In the genomic region with DNA sequence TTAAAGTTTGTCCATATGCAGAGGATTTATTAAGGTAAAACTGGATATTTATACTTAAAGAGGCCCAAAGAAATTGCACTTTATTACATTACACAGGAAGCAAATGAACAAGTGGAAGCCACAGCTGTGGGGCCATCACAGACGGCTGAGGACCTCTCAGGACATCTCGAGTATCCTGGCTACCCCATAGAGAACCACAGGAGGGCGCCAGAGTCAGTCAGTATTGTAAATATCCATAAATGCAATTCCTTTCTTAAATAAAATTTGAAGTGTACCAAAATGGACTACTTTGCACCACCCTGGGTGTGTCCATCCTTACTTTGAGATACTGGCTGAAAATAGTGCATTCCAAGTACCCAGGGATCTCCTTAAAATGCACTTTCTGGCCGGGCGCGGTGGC, we compare ENCODE assay signal across 9 cellular contexts.
A peak's percentile ranks its signal among the peaks of the same experiment; 100 is the strongest.
DNase-seq lines count a peak whose midpoint lies in the region; ATAC-seq and TF ChIP-seq lines count a peak whose summit lies in the region.
"Had no signal": no experiment of that assay in that cellular context is flagged by ENCODE, and none has a peak within 500 bp of the region (broad histone marks: within the 10 kb centered on the region; RNA-seq: fewer than 3 reads in every experiment).

No MANE protein-coding gene starts in this region.

- H4K20me1 ChIP-seq in OCI-LY7 (ENCODE audit: insufficient read depth, low read length), result no peaks in the 10 kb centered on the region

- no peaks in the 10 kb centered on the region for H3K79me2 ChIP-seq in OCI-LY7 (ENCODE audit: insufficient read depth, low read depth, low read length)

- peak; percentile 54 for DNase-seq in activated CD8-positive, alpha-beta memory T cell treated with anti-CD3 and anti-CD28 coated beads, Interleukin-2, amount 10 ng/mL, durations not matched to agents 7 days and 5 days
- DNase-seq in activated CD8-positive, alpha-beta memory T cell treated with anti-CD3 and anti-CD28 coated beads, Interleukin-2, amount 50 U/mL, for 4 hours, result no peak
- DNase-seq in OCI-LY7 (ENCODE audit: low spot score), result no peak
- peak; percentile 80 for DNase-seq in endodermal cell
- DNase-seq in stimulated activated CD8-positive, alpha-beta memory T cell treated with anti-CD3 and anti-CD28 coated beads, Interleukin-7, amount 100 ng/mL, for 24 hours (ENCODE audit: low read depth), result peak; percentile 11
- DNase-seq in NCI-H2196 treated with DMSO at 0.1 percent for 48 hours (lab: John Stamatoyannopoulos, UW; ENCODE audit: unreplicated experiment), result no peak
- no peak for DNase-seq in DMS114 treated with DMSO at 0.1 percent for 48 hours (lab: John Stamatoyannopoulos, UW; ENCODE audit: unreplicated experiment)
- no peak for DNase-seq in NCI-H226
- DNase-seq: activated B cell treated with CpG ODN at 0.5 μM for 24 hours had no signal

- H3K27ac ChIP-seq in OCI-LY7 (ENCODE audit: low read depth, low read length, poor library complexity, severe bottlenecking) (no peak overlapping the region), endodermal cell (ENCODE audit: low read depth, low read length) (no peak overlapping the region)

- H3K9me3 Mint-ChIP-seq in activated CD8-positive, alpha-beta memory T cell treated with anti-CD3 and anti-CD28 coated beads, Interleukin-2, amount 10 ng/mL, durations not matched to agents 7 days and 5 days (ENCODE audit: low read depth), result no peaks in the 10 kb centered on the region
- peaks cover 11% of the 10 kb centered on the region for H3K9me3 Mint-ChIP-seq in endodermal cell

- no peak overlapping the region for H3K27ac Mint-ChIP-seq in activated CD8-positive, alpha-beta memory T cell treated with anti-CD3 and anti-CD28 coated beads, Interleukin-2, amount 10 ng/mL, durations not matched to agents 7 days and 5 days
- H3K27ac Mint-ChIP-seq in endodermal cell, result no peak overlapping the region
- H3K27ac Mint-ChIP-seq: activated B cell treated with CpG ODN at 0.5 μM for 24 hours had no signal

- no peaks in the 10 kb centered on the region for H3K27me3 ChIP-seq in endodermal cell (ENCODE audit: control insufficient read depth, insufficient read depth, low read length, poor library complexity, severe bottlenecking)

- H3K9me3 ChIP-seq in OCI-LY7 (ENCODE audit: low read length) (no peaks in the 10 kb centered on the region), endodermal cell (ENCODE audit: control insufficient read depth, low read length) (no peaks in the 10 kb centered on the region)

- peak; percentile 58 for TF ChIP-seq CTCF in OCI-LY7 (conservative IDR thresholded peaks at IDR 0.05; ENCODE audit: low read length)
- TF ChIP-seq CTCF in endodermal cell (conservative IDR thresholded peaks at IDR 0.05), result peak; percentile 90

- no peaks in the 10 kb centered on the region for H3K4me1 Mint-ChIP-seq in activated CD8-positive, alpha-beta memory T cell treated with anti-CD3 and anti-CD28 coated beads, Interleukin-2, amount 10 ng/mL, durations not matched to agents 7 days and 5 days
- H3K4me1 Mint-ChIP-seq in endodermal cell, result peaks cover 5% of the 10 kb centered on the region

- H2AFZ ChIP-seq in OCI-LY7 (ENCODE audit: low read length), result no peak overlapping the region

- BruUV-seq in OCI-LY7 (replicated peaks; lab: Mats Ljungman, UMichigan), result no TSS peak

- H3K27me3 Mint-ChIP-seq in activated CD8-positive, alpha-beta memory T cell treated with anti-CD3 and anti-CD28 coated beads, Interleukin-2, amount 10 ng/mL, durations not matched to agents 7 days and 5 days, result peaks cover 7% of the 10 kb centered on the region
- peaks cover 2% of the 10 kb centered on the region for H3K27me3 Mint-ChIP-seq in endodermal cell (ENCODE audit: insufficient read depth)
- H3K27me3 Mint-ChIP-seq: activated B cell treated with CpG ODN at 0.5 μM for 24 hours had no signal

- H3K9ac ChIP-seq in endodermal cell (ENCODE audit: extremely low read depth, low read length, poor library complexity, severe bottlenecking), result no peak overlapping the region

- no peak overlapping the region for H3K4me3 Mint-ChIP-seq in activated CD8-positive, alpha-beta memory T cell treated with anti-CD3 and anti-CD28 coated beads, Interleukin-2, amount 10 ng/mL, durations not matched to agents 7 days and 5 days
- H3K4me3 Mint-ChIP-seq in endodermal cell, result no peak overlapping the region
- H3K4me3 Mint-ChIP-seq: activated B cell treated with CpG ODN at 0.5 μM for 24 hours had no signal

- WGBS in endodermal cell (ENCODE audit: insufficient coverage in 1 of 2, insufficient read length in 1 of 2), 2 experiments, result 80 to 96% methylated on average over 4 to 6 of the region's 6 CpGs

- H3K4me1 ChIP-seq in OCI-LY7 (ENCODE audit: insufficient read depth, low read length, poor library complexity, severe bottlenecking), result no peaks in the 10 kb centered on the region
- H3K4me1 ChIP-seq in endodermal cell (ENCODE audit: control insufficient read depth, insufficient read depth, low read length), result peaks cover 3% of the 10 kb centered on the region

- no peaks in the 10 kb centered on the region for H3K9me2 ChIP-seq in OCI-LY7 (ENCODE audit: insufficient read depth, low read length)

- no peaks in the 10 kb centered on the region for H3K36me3 ChIP-seq in OCI-LY7 (ENCODE audit: insufficient read depth, low read length)
- no peaks in the 10 kb centered on the region for H3K36me3 ChIP-seq in endodermal cell (ENCODE audit: control insufficient read depth, insufficient read depth, low read length)

- H3K4me3 ChIP-seq in OCI-LY7 (ENCODE audit: low read depth, low read length, poor library complexity, severe bottlenecking) (no peak overlapping the region), endodermal cell (ENCODE audit: low read length) (no peak overlapping the region)

- POLR2A ChIA-PET in OCI-LY7 (lab: Charles Lee), result no interaction called here

- H3K36me3 Mint-ChIP-seq in activated CD8-positive, alpha-beta memory T cell treated with anti-CD3 and anti-CD28 coated beads, Interleukin-2, amount 10 ng/mL, durations not matched to agents 7 days and 5 days, result no peaks in the 10 kb centered on the region
- peaks cover 2% of the 10 kb centered on the region for H3K36me3 Mint-ChIP-seq in endodermal cell (ENCODE audit: low read depth)

- no peak overlapping the region for H3K4me2 ChIP-seq in OCI-LY7 (ENCODE audit: low read length)

- peak; percentile 39 for ATAC-seq in activated CD8-positive, alpha-beta memory T cell treated with anti-CD3 and anti-CD28 coated beads, Interleukin-2, amount 10 ng/mL, durations not matched to agents 7 days and 5 days

- CTCF ChIA-PET in activated CD8-positive, alpha-beta memory T cell treated with anti-CD3 and anti-CD28 coated beads, Interleukin-2, amount 10 ng/mL, durations not matched to agents 7 days and 5 days (lab: Charles Lee), result interaction anchor here (0.8 to 1.4 kb wide), 5 partner anchors 10 to 36 kb away, joined by 3 to 8 read pairs (median 3); no protein-coding TSS in a partner anchor
- CTCF ChIA-PET in OCI-LY7 (lab: Charles Lee; ENCODE audit: unreplicated experiment), result no interaction called here

- intact Hi-C loops in OCI-LY7 (cut with micrococcal nuclease; ENCODE audit: unreplicated experiment), result no loop called here

Comparison
In these comparisons a context has a peak if more than half of its experiments do, and no peak if none do; other contexts are left out.
1. DNase-seq: peak in activated CD8-positive, alpha-beta memory T cell treated with anti-CD3 and anti-CD28 coated beads, Interleukin-2, amount 10 ng/mL, durations not matched to agents 7 days and 5 days (single experiment), endodermal cell (single experiment) and stimulated activated CD8-positive, alpha-beta memory T cell treated with anti-CD3 and anti-CD28 coated beads, Interleukin-7, amount 100 ng/mL, for 24 hours (single experiment); none in activated CD8-positive, alpha-beta memory T cell treated with anti-CD3 and anti-CD28 coated beads, Interleukin-2, amount 50 U/mL, for 4 hours (single experiment), OCI-LY7 (single experiment), NCI-H2196 treated with DMSO at 0.1 percent for 48 hours (single experiment), DMS114 treated with DMSO at 0.1 percent for 48 hours (single experiment) and NCI-H226 (single experiment).